In genomic region chr17:7015587-7016020, GRCh38 we compare ENCODE assay signal across 8 cellular contexts. TPM values are rescaled to one million over a fixed set of nuclear protein-coding genes. Genes with fewer than 3 reads are reported as not detected.
DNase-seq lines count a peak whose midpoint lies in the region; ATAC-seq, FAIRE-seq and TF ChIP-seq lines count a peak whose summit lies in the region.

No MANE protein-coding gene starts in this region.

- H3K27ac ChIP-seq in kidney (ENCODE audit: low read depth in 2 of 2, low read length in 2 of 2) (peak overlapping the region; percentile 21 to 98), testis (peak overlapping the region; percentile 93 to 97)

- H3K4me3 ChIP-seq in kidney (ENCODE audit: low read length in 2 of 2): peak overlapping the region; percentile 80 to 83
- peak overlapping the region in 1 of 2 donors; percentile 84 for H3K4me3 ChIP-seq in testis

- 46 to 52% methylated on average over 15 to 16 of the region's 16 CpGs for WGBS in testis, 2 donors

- no peaks in the 10 kb centered on the region for H3K9me3 Mint-ChIP-seq in activated naive CD4-positive, alpha-beta T cell treated with anti-CD3 and anti-CD28 coated beads, Interleukin-2, amount 50 U/mL, for 72 hours

- FAIRE-seq in kidney (lab: Jason Lieb, UNC): no peak

- H3K9ac ChIP-seq in kidney (ENCODE audit: low read length in 2 of 2): peak overlapping the region; percentile 9 to 85

- DNase-seq in activated CD4-positive, alpha-beta T cell treated with anti-CD3 and anti-CD28 coated beads for 48 hours: peak; percentile 28
- DNase-seq in activated CD4-positive, alpha-beta T cell treated with anti-CD3 and anti-CD28 coated beads, Interleukin-2, amount 50 U/mL, for 4 hours: no peak
- DNase-seq in activated naive CD4-positive, alpha-beta T cell treated with anti-CD3 and anti-CD28 coated beads, Interleukin-2, amount 50 U/mL, for 72 hours (ENCODE audit: low spot score in 2 of 2): no peak
- DNase-seq in kidney: peak; percentile 73
- DNase-seq in testis: no peak
- DNase-seq in ACHN: no peak
- no peak for DNase-seq in cerebellar nuclear complex (lab: John Stamatoyannopoulos, UW)
- no peak for DNase-seq in SW 1271 (lab: John Stamatoyannopoulos, UW)

- H3K27ac Mint-ChIP-seq in activated naive CD4-positive, alpha-beta T cell treated with anti-CD3 and anti-CD28 coated beads, Interleukin-2, amount 50 U/mL, for 72 hours: peak overlapping the region; percentile 96 to 97

- no peak for TF ChIP-seq CTCF in kidney (IDR thresholded peaks at IDR 0.05; ENCODE audit: borderline replicate concordance, extremely low read depth, insufficient read depth)
- TF ChIP-seq CTCF in testis (IDR thresholded peaks at IDR 0.05): no peak

- no peaks in the 10 kb centered on the region for H3K36me3 ChIP-seq in kidney (ENCODE audit: control insufficient read depth in 1 of 2, insufficient read depth in 2 of 2, low read length in 2 of 2)
- no peaks in the 10 kb centered on the region for H3K36me3 ChIP-seq in testis (ENCODE audit: low read depth, missing control alignments)

- H3K9me3 ChIP-seq in kidney (ENCODE audit: control insufficient read depth in 1 of 2, low read length in 2 of 2): no peaks in the 10 kb centered on the region
- no peaks in the 10 kb centered on the region for H3K9me3 ChIP-seq in testis

- peak in 1 of 2 donors; percentile 23 for ATAC-seq in activated naive CD4-positive, alpha-beta T cell treated with anti-CD3 and anti-CD28 coated beads, Interleukin-2, amount 50 U/mL, for 72 hours

- H3K4me1 ChIP-seq in kidney (ENCODE audit: control insufficient read depth in 1 of 2, insufficient read depth in 1 of 2, low read depth in 1 of 2, low read length in 2 of 2): peaks cover 9 to 24% of the 10 kb centered on the region in 2 donors
- H3K4me1 ChIP-seq in testis: peaks cover 38% of the 10 kb centered on the region

- no peaks in the 10 kb centered on the region for H3K27me3 ChIP-seq in testis

- peaks cover 32 to 35% of the 10 kb centered on the region in 2 donors for H3K36me3 Mint-ChIP-seq in activated naive CD4-positive, alpha-beta T cell treated with anti-CD3 and anti-CD28 coated beads, Interleukin-2, amount 50 U/mL, for 72 hours

- TF ChIP-seq POLR2A in testis (IDR thresholded peaks at IDR 0.05): no peak

- intact Hi-C loops in kidney (cut with DNase I): no loop called here
- intact Hi-C loops in testis (cut with DNase I; ENCODE audit: low total_unique reads): no loop called here

- in situ Hi-C loops in ACHN (cut with HindIII; ENCODE audit: low pct_ligation_motif_present, low pct_unique_long_range_greater_than_20kb, low sequenced_read_pairs): no loop called here

RNA-seq across cellular contexts. Expression of gene RNASEK, which starts 3.2 kb away (rescaled TPM):
- total RNA-seq in activated naive CD4-positive, alpha-beta T cell treated with anti-CD3 and anti-CD28 coated beads, Interleukin-2, amount 50 U/mL, for 72 hours: 100 to 1,000 TPM; 127 to 217 TPM
- total RNA-seq in kidney: 195 TPM
- polyA plus RNA-seq in kidney (ENCODE audit: insufficient read depth, low read depth, low replicate concordance): 971 TPM
- 100 to 1,000 TPM; 208 to 314 TPM for total RNA-seq in testis
- 317 TPM for polyA plus RNA-seq in testis (ENCODE audit: insufficient read depth, low read depth, low replicate concordance)

RNA-seq across cellular contexts. Expression of gene BCL6B, which starts 7.2 kb away (rescaled TPM):
- under 1 TPM; 0.59 to 0.86 TPM for total RNA-seq in activated naive CD4-positive, alpha-beta T cell treated with anti-CD3 and anti-CD28 coated beads, Interleukin-2, amount 50 U/mL, for 72 hours
- 33.3 TPM for total RNA-seq in kidney
- 4.4 TPM for polyA plus RNA-seq in kidney (ENCODE audit: insufficient read depth, low read depth, low replicate concordance)
- 1 to 10 TPM; 2.5 to 3.5 TPM for total RNA-seq in testis
- polyA plus RNA-seq in testis (ENCODE audit: insufficient read depth, low read depth, low replicate concordance): 4.6 TPM

RNA-seq across cellular contexts. Expression of gene ALOX12, which starts 19.8 kb away (rescaled TPM):
- not detected for total RNA-seq in activated naive CD4-positive, alpha-beta T cell treated with anti-CD3 and anti-CD28 coated beads, Interleukin-2, amount 50 U/mL, for 72 hours
- not detected for total RNA-seq in kidney
- not detected for polyA plus RNA-seq in kidney (ENCODE audit: insufficient read depth, low read depth, low replicate concordance)
- under 1 TPM; 0.24 to 0.25 TPM for total RNA-seq in testis
- 0.50 TPM for polyA plus RNA-seq in testis (ENCODE audit: insufficient read depth, low read depth, low replicate concordance)

RNA-seq across cellular contexts. Expression of gene SLC16A13, which starts 20.2 kb away (rescaled TPM):
- 10 to 100 TPM in 1 of 2 donors, 1 to 10 TPM in 1; 5.0 to 10.5 TPM for total RNA-seq in activated naive CD4-positive, alpha-beta T cell treated with anti-CD3 and anti-CD28 coated beads, Interleukin-2, amount 50 U/mL, for 72 hours
- 6.5 TPM for total RNA-seq in kidney
- 11.6 TPM for polyA plus RNA-seq in kidney (ENCODE audit: insufficient read depth, low read depth, low replicate concordance)
- 1 to 10 TPM; 1.9 to 2.2 TPM for total RNA-seq in testis
- 2.0 TPM for polyA plus RNA-seq in testis (ENCODE audit: insufficient read depth, low read depth, low replicate concordance)

RNA-seq across cellular contexts. Expression of gene SLC16A11, which starts 28.3 kb away (rescaled TPM):
- 1 to 10 TPM in 1 of 2 donors, under 1 TPM in 1; 0.30 to 1.1 TPM for total RNA-seq in activated naive CD4-positive, alpha-beta T cell treated with anti-CD3 and anti-CD28 coated beads, Interleukin-2, amount 50 U/mL, for 72 hours
- total RNA-seq in kidney (2.1 TPM), testis (1 to 10 TPM in 1 of 2 donors, under 1 TPM in 1; 0.55 to 2.0 TPM)
- polyA plus RNA-seq in kidney (ENCODE audit: insufficient read depth, low read depth, low replicate concordance) (7.8 TPM), testis (ENCODE audit: insufficient read depth, low read depth, low replicate concordance) (3.0 TPM)

Comparison
In these comparisons a context has a peak if more than half of its experiments do, and no peak if none do; other contexts are left out.
1. DNase-seq: peak in activated CD4-positive, alpha-beta T cell treated with anti-CD3 and anti-CD28 coated beads for 48 hours (single experiment) and kidney (single experiment); none in activated CD4-positive, alpha-beta T cell treated with anti-CD3 and anti-CD28 coated beads, Interleukin-2, amount 50 U/mL, for 4 hours (0 of 2), activated naive CD4-positive, alpha-beta T cell treated with anti-CD3 and anti-CD28 coated beads, Interleukin-2, amount 50 U/mL, for 72 hours (0 of 2), testis (single experiment), ACHN (single experiment), cerebellar nuclear complex (0 of 2) and SW 1271 (0 of 2).